Comparison of ENCODE assay signal across 9 cellular contexts in genomic region chr1:15852036-15852827, GRCh38. TPM values are rescaled to one million over a fixed set of nuclear protein-coding genes. Genes with fewer than 3 reads are reported as not detected.
DNase-seq lines count a peak whose midpoint lies in the region; ATAC-seq and TF ChIP-seq lines count a peak whose summit lies in the region.
"Had no signal": no experiment of that assay in that cellular context is flagged by ENCODE, and none has a peak within 500 bp of the region (broad histone marks: within the 10 kb centered on the region; RNA-seq: fewer than 3 reads in every experiment).

No MANE protein-coding gene starts in this region.

- H3K4me3 ChIP-seq in right atrium auricular region (no peak overlapping the region), tibial artery (no peak overlapping the region)

- H3K4me1 ChIP-seq in right atrium auricular region (peaks cover 0 to 44% of the 10 kb centered on the region in 2 donors), tibial artery (peaks cover 0 to 63% (median 37%) of the 10 kb centered on the region in 4 donors)

- intact Hi-C loops in left cardiac atrium (cut with DNase I): loop anchor here (5.0 kb wide), 1 partner anchor 35 kb away; no protein-coding TSS in a partner anchor
- intact Hi-C loops in tibial artery (cut with DNase I; ENCODE audit: low total_unique reads): no loop called here

- H3K27ac ChIP-seq in right atrium auricular region: peak overlapping the region; percentile 97 to 98
- peak overlapping the region; percentile 5 to 99 for H3K27ac ChIP-seq in tibial artery

- DNase-seq in right atrium auricular region (ENCODE audit: low spot score) (no peak), left cardiac atrium (no peak), NCI-H2227 (lab: John Stamatoyannopoulos, UW; ENCODE audit: unreplicated experiment) (peak; percentile 70), endothelial cell (ENCODE audit: low spot score) (no peak), tibial artery (no peak), epidermal melanocyte (ENCODE audit: insufficient read length, low spot score) (no peak)
- DNase-seq: foreskin fibroblast had no signal

- H3K36me3 ChIP-seq in right atrium auricular region (no peaks in the 10 kb centered on the region), tibial artery (no peaks in the 10 kb centered on the region)

- H3K27me3 Mint-ChIP-seq in endothelial cell (ENCODE audit: unreplicated experiment): peaks cover 5% of the 10 kb centered on the region

- TF ChIP-seq CTCF in right atrium auricular region (IDR thresholded peaks at IDR 0.05) (no peak), endothelial cell (IDR thresholded peaks at IDR 0.05; ENCODE audit: unreplicated experiment) (no peak), tibial artery (IDR thresholded peaks at IDR 0.05) (no peak)

- H3K9me3 Mint-ChIP-seq in endothelial cell (ENCODE audit: unreplicated experiment): no peaks in the 10 kb centered on the region

- no peaks in the 10 kb centered on the region for H3K9me3 ChIP-seq in right atrium auricular region
- no peaks in the 10 kb centered on the region for H3K9me3 ChIP-seq in tibial artery

- H3K4me3 Mint-ChIP-seq in endothelial cell (ENCODE audit: unreplicated experiment): no peak overlapping the region

- peak overlapping the region; percentile 11 for H3K27ac Mint-ChIP-seq in endothelial cell (ENCODE audit: unreplicated experiment)

- H3K27me3 ChIP-seq in right atrium auricular region (no peaks in the 10 kb centered on the region), tibial artery (no peaks in the 10 kb centered on the region)

- ATAC-seq in left cardiac atrium (no peak), HG03442 (IDR thresholded peaks at IDR 0.05; ENCODE audit: unreplicated experiment) (no peak), HG02970 (IDR thresholded peaks at IDR 0.05; ENCODE audit: low FRiP score, unreplicated experiment) (no peak)

- H3K4me1 Mint-ChIP-seq in endothelial cell (ENCODE audit: unreplicated experiment): peaks cover 26% of the 10 kb centered on the region

- H3K36me3 Mint-ChIP-seq in endothelial cell (ENCODE audit: low read depth, unreplicated experiment): peaks cover 6% of the 10 kb centered on the region

RNA-seq across cellular contexts. Expression of gene SPEN, which starts 4.7 kb away (rescaled TPM):
- total RNA-seq in right atrium auricular region (10 to 100 TPM; 25.0 to 32.9 TPM), left cardiac atrium (10 to 100 TPM; 27.8 to 36.5 TPM), endothelial cell (ENCODE audit: unreplicated experiment) (33.5 TPM)

RNA-seq across cellular contexts. Expression of gene UQCRHL, which starts 44.8 kb away (rescaled TPM):
- total RNA-seq in right atrium auricular region (1 to 10 TPM; 1.6 to 5.5 TPM), left cardiac atrium (1 to 10 TPM; 3.9 to 4.0 TPM), endothelial cell (ENCODE audit: unreplicated experiment) (2.4 TPM)
